Comparison of ENCODE assay signal across 2 cellular contexts in genomic region chr10:59663213-59663612, GRCh38. TPM values are rescaled to one million over a fixed set of nuclear protein-coding genes. Genes with fewer than 3 reads are reported as not detected.
"Had no signal": no experiment of that assay in that cellular context is flagged by ENCODE, and none has a peak within 500 bp of the region (broad histone marks: within the 10 kb centered on the region; RNA-seq: fewer than 3 reads in every experiment).

No MANE protein-coding gene starts in this region.

RNA-seq across cellular contexts. Expression of gene SLC16A9, which starts 46.4 kb away (rescaled TPM):
- total RNA-seq: OCI-LY7, PC-9 had no signal
